1 cellular context compared by ENCODE assay signal in genomic region chr5:177509991-177510566, GRCh38.
TF ChIP-seq lines count a peak whose summit lies in the region.

No MANE protein-coding gene starts in this region.

TF ChIP-seq in GM23338, 12 proteins besides CTCF, POLR2A, EP300 and RAD21 (continued from another document):
- no peak for TF ChIP-seq ZNF462 (CRISPR knock-in tag; IDR thresholded peaks at IDR 0.05)
